Comparison of ENCODE assay signal across 2 cellular contexts in genomic region chr9:121890746-121891145, GRCh38.
TF ChIP-seq lines count a peak whose summit lies in the region.

No MANE protein-coding gene starts in this region.

TF ChIP-seq in IMR-90, 13 proteins besides CTCF, POLR2A, EP300 and RAD21:
- TF ChIP-seq MXI1 (IDR thresholded peaks at IDR 0.05; ENCODE audit: borderline replicate concordance, low read depth, low read length), result no peak
- no peak for TF ChIP-seq ELK1 (IDR thresholded peaks at IDR 0.05; ENCODE audit: borderline replicate concordance, low read depth, low read length)
- no peak for TF ChIP-seq BHLHE40 (IDR thresholded peaks at IDR 0.05; ENCODE audit: low read depth, low read length)
- no peak for TF ChIP-seq CEBPB (IDR thresholded peaks at IDR 0.05; ENCODE audit: low read depth, low read length)
- TF ChIP-seq FOS (IDR thresholded peaks at IDR 0.05; ENCODE audit: low read depth, low read length), result no peak
- no peak for TF ChIP-seq SMC3 (IDR thresholded peaks at IDR 0.05; ENCODE audit: low read depth, low read length)
- TF ChIP-seq USF2 (IDR thresholded peaks at IDR 0.05; ENCODE audit: low read depth, low read length), result no peak
- TF ChIP-seq NFE2L2 (IDR thresholded peaks at IDR 0.05; ENCODE audit: low read depth, low read length), result no peak
- no peak for TF ChIP-seq RCOR1 (IDR thresholded peaks at IDR 0.05; ENCODE audit: insufficient replicate concordance, low read length)
- no peak for TF ChIP-seq MAFK (IDR thresholded peaks at IDR 0.05; ENCODE audit: low read depth, low read length)
- TF ChIP-seq RFX5 (IDR thresholded peaks at IDR 0.05; ENCODE audit: low read depth, low read length), result no peak
TF ChIP-seq in IMR-90: peak in this region for 0.

TF ChIP-seq in H1, 55 proteins besides CTCF, POLR2A, EP300 and RAD21:
- TF ChIP-seq PHF8 (conservative IDR thresholded peaks at IDR 0.05; ENCODE audit: low read depth, low read length), result no peak
- no peak for TF ChIP-seq SUZ12 (IDR thresholded peaks at IDR 0.05; ENCODE audit: low read length)
- no peak for TF ChIP-seq CHD2 (IDR thresholded peaks at IDR 0.05; ENCODE audit: low read length)
- TF ChIP-seq USF2 (IDR thresholded peaks at IDR 0.05; ENCODE audit: low read length), result no peak
- no peak for TF ChIP-seq CHD7 (IDR thresholded peaks at IDR 0.05; ENCODE audit: insufficient replicate concordance, low read length)
- TF ChIP-seq JUND (IDR thresholded peaks at IDR 0.05; ENCODE audit: low read length), result no peak
- TF ChIP-seq JUN (IDR thresholded peaks at IDR 0.05; ENCODE audit: low read depth, low read length), result no peak
- no peak for TF ChIP-seq CBX8 (IDR thresholded peaks at IDR 0.05; ENCODE audit: borderline replicate concordance, low read depth, low read length)
- TF ChIP-seq SIRT6 (IDR thresholded peaks at IDR 0.05; ENCODE audit: low read length), result no peak
- no peak for TF ChIP-seq KDM1A (IDR thresholded peaks at IDR 0.05; ENCODE audit: borderline replicate concordance, low read length)
- TF ChIP-seq HDAC2 (IDR thresholded peaks at IDR 0.05; ENCODE audit: borderline replicate concordance in 1 of 2, low read depth in 2 of 2, low read length in 2 of 2), result no peak
- no peak for TF ChIP-seq TAF1 (IDR thresholded peaks at IDR 0.05; ENCODE audit: low read depth, low read length)
- TF ChIP-seq CBX5 (IDR thresholded peaks at IDR 0.05; ENCODE audit: low read depth, low read length), result no peak
